1 cellular context compared by ENCODE assay signal in the genomic region with DNA sequence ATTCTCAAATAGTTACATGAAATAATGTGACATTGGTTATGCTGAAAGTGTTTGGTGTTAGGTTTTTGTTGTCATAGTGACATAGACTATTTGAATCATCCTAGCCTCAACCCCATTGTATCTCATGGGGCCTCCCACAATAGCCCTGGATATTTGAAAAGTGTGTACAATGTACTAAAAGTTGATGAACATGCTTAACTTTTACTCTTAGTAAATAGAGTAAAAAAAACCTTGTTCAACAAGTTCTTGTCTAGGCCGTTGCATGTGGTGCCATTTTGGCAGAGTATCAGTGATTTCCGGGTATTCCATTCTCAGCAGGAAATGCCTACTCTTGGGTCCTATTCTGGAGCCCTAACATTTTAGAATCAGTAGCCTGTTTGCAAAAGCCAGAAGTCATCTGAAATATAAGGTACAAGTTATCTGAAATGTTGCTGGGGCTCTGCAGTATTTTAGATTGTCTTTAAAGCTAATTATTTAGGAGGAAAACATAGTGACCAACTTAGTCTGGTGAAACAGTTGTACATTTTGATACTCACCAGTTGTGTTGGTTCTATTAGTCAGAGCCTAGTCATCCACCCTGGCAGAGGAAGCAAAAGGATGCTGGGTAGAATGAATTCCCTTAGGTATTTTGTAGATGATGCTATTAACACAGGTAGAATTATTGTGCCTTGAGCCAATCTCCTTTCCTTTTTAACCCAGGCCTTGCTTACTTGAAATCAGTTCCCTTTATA.
TF ChIP-seq lines count a peak whose summit lies in the region.

No MANE protein-coding gene starts in this region.

TF ChIP-seq in HCT116, 20 proteins besides CTCF, POLR2A, EP300 and RAD21 (continued from another document):
- TF ChIP-seq, protein P1, sequence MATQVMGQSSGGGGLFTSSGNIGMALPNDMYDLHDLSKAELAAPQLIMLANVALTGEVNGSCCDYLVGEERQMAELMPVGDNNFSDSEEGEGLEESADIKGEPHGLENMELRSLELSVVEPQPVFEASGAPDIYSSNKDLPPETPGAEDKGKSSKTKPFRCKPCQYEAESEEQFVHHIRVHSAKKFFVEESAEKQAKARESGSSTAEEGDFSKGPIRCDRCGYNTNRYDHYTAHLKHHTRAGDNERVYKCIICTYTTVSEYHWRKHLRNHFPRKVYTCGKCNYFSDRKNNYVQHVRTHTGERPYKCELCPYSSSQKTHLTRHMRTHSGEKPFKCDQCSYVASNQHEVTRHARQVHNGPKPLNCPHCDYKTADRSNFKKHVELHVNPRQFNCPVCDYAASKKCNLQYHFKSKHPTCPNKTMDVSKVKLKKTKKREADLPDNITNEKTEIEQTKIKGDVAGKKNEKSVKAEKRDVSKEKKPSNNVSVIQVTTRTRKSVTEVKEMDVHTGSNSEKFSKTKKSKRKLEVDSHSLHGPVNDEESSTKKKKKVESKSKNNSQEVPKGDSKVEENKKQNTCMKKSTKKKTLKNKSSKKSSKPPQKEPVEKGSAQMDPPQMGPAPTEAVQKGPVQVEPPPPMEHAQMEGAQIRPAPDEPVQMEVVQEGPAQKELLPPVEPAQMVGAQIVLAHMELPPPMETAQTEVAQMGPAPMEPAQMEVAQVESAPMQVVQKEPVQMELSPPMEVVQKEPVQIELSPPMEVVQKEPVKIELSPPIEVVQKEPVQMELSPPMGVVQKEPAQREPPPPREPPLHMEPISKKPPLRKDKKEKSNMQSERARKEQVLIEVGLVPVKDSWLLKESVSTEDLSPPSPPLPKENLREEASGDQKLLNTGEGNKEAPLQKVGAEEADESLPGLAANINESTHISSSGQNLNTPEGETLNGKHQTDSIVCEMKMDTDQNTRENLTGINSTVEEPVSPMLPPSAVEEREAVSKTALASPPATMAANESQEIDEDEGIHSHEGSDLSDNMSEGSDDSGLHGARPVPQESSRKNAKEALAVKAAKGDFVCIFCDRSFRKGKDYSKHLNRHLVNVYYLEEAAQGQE (IDR thresholded peaks at IDR 0.05; ENCODE audit: low read depth) = no peak
- TF ChIP-seq EZH2phosphoT487 (IDR thresholded peaks at IDR 0.05; ENCODE audit: borderline replicate concordance) (no peak), TCF7L2 (IDR thresholded peaks at IDR 0.05; ENCODE audit: borderline replicate concordance, extremely low read depth, insufficient read depth, insufficient read length) (no peak), CEBPB (IDR thresholded peaks at IDR 0.05; ENCODE audit: low read depth) (peak; percentile 44; the same call in 1 of the 2 replicates), SRF (IDR thresholded peaks at IDR 0.05; ENCODE audit: low read depth) (peak; percentile 59; the same call in 1 of the 2 replicates), SIN3A (IDR thresholded peaks at IDR 0.05; ENCODE audit: low read depth) (no peak; the same call in 1 of the 2 replicates)
- TF ChIP-seq, protein P2, sequence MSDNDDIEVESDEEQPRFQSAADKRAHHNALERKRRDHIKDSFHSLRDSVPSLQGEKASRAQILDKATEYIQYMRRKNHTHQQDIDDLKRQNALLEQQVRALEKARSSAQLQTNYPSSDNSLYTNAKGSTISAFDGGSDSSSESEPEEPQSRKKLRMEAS (IDR thresholded peaks at IDR 0.05) = 0 out of 2 replicates have a peak, but pooled peaks have one; percentile 19
- TF ChIP-seq, protein P3, sequence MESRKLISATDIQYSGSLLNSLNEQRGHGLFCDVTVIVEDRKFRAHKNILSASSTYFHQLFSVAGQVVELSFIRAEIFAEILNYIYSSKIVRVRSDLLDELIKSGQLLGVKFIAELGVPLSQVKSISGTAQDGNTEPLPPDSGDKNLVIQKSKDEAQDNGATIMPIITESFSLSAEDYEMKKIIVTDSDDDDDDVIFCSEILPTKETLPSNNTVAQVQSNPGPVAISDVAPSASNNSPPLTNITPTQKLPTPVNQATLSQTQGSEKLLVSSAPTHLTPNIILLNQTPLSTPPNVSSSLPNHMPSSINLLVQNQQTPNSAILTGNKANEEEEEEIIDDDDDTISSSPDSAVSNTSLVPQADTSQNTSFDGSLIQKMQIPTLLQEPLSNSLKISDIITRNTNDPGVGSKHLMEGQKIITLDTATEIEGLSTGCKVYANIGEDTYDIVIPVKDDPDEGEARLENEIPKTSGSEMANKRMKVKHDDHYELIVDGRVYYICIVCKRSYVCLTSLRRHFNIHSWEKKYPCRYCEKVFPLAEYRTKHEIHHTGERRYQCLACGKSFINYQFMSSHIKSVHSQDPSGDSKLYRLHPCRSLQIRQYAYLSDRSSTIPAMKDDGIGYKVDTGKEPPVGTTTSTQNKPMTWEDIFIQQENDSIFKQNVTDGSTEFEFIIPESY (IDR thresholded peaks at IDR 0.05; ENCODE audit: extremely low read depth, insufficient replicate concordance, low read length) = no peak
TF ChIP-seq in HCT116: peak in this region for 8.
